8 cellular contexts compared by ENCODE assay signal in genomic region chr1:227131193-227131592, GRCh38.
DNase-seq lines count a peak whose midpoint lies in the region; ATAC-seq and TF ChIP-seq lines count a peak whose summit lies in the region.

No MANE protein-coding gene starts in this region.

- H3K4me1 Mint-ChIP-seq in chondrocyte (ENCODE audit: low read depth) (peaks cover 35% of the 10 kb centered on the region), osteocyte (ENCODE audit: unreplicated experiment) (peaks cover 32% of the 10 kb centered on the region)

- no peak for ATAC-seq in HG03457 (IDR thresholded peaks at IDR 0.05; ENCODE audit: unreplicated experiment)
- no peak for ATAC-seq in HG03354 (IDR thresholded peaks at IDR 0.05; ENCODE audit: poor library complexity, severe bottlenecking, unreplicated experiment)

- H3K36me3 Mint-ChIP-seq in chondrocyte (ENCODE audit: low read depth) = peaks cover 10% of the 10 kb centered on the region
- peaks cover 25% of the 10 kb centered on the region for H3K36me3 Mint-ChIP-seq in osteocyte (ENCODE audit: unreplicated experiment)

- H3K27ac Mint-ChIP-seq in chondrocyte (ENCODE audit: unreplicated experiment) (no peak overlapping the region), osteocyte (ENCODE audit: unreplicated experiment) (peak overlapping the region; percentile 32)

- TF ChIP-seq CTCF in chondrocyte (IDR thresholded peaks at IDR 0.05) = peak; percentile 81
- peak; percentile 59 for TF ChIP-seq CTCF in osteocyte (IDR thresholded peaks at IDR 0.05)

- H3K9me3 Mint-ChIP-seq in chondrocyte (ENCODE audit: low read depth) = peaks cover 7% of the 10 kb centered on the region
- peaks cover 3% of the 10 kb centered on the region for H3K9me3 Mint-ChIP-seq in osteocyte (ENCODE audit: unreplicated experiment)

- DNase-seq in EH (ENCODE audit: low read depth) (peak; percentile 61), LHCN-M2 (ENCODE audit: low read depth) (peak; percentile 35), chondrocyte (ENCODE audit: low spot score) (no peak), osteocyte (ENCODE audit: extremely low spot score, unreplicated experiment) (no peak)
- DNase-seq in activated CD4-positive, CD25-positive, alpha-beta regulatory T cell (lab: John Stamatoyannopoulos, UW) = no peak
- DNase-seq in activated CD4-positive, CD25-positive, alpha-beta regulatory T cell treated with anti-CD3 and anti-CD28 coated beads, Interleukin-2, amount 50 U/mL, for 72 hours = no peak

- H3K27me3 Mint-ChIP-seq in chondrocyte (ENCODE audit: low read depth) (no peaks in the 10 kb centered on the region), osteocyte (ENCODE audit: unreplicated experiment) (no peaks in the 10 kb centered on the region)

- H3K4me3 Mint-ChIP-seq in chondrocyte (ENCODE audit: unreplicated experiment) = no peak overlapping the region
- H3K4me3 Mint-ChIP-seq in osteocyte (ENCODE audit: unreplicated experiment) = no peak overlapping the region

Comparison
In these comparisons a context has a peak if more than half of its experiments do, and no peak if none do; other contexts are left out.
1. DNase-seq: peak in EH (single experiment) and LHCN-M2 (single experiment); none in chondrocyte (single experiment), osteocyte (single experiment), activated CD4-positive, CD25-positive, alpha-beta regulatory T cell (0 of 4) and activated CD4-positive, CD25-positive, alpha-beta regulatory T cell treated with anti-CD3 and anti-CD28 coated beads, Interleukin-2, amount 50 U/mL, for 72 hours (single experiment).